ENCODE assay signal across 8 cellular contexts in genomic region chr19:3178377-3178972, GRCh38. TPM values are rescaled to one million over a fixed set of nuclear protein-coding genes. Genes with fewer than 3 reads are reported as not detected.
DNase-seq lines count a peak whose midpoint lies in the region; ATAC-seq and TF ChIP-seq lines count a peak whose summit lies in the region.
"Had no signal": no experiment of that assay in that cellular context is flagged by ENCODE, and none has a peak within 500 bp of the region (broad histone marks: within the 10 kb centered on the region; RNA-seq: fewer than 3 reads in every experiment).

TSS of gene S1PR4 (plus strand) at chr19:3178769. CDS start at chr19:3178793, 24 bp downstream.

- DNase-seq in activated CD4-positive, CD25-positive, alpha-beta regulatory T cell (lab: John Stamatoyannopoulos, UW), result peak in 3 of 4 experiments; percentile 33 to 75 (median 62)
- DNase-seq in effector memory CD8-positive, alpha-beta T cell, result peak; percentile 62 to 70 (median 65)
- DNase-seq in stimulated activated CD8-positive, alpha-beta memory T cell treated with anti-CD3 and anti-CD28 coated beads, Interleukin-12 subunit alpha, Interleukin-12 subunit beta, amount 100 ng/mL, for 1 hour (ENCODE audit: low read depth), result peak; percentile 51
- DNase-seq in dorsolateral prefrontal cortex, result no peak
- no peak for DNase-seq in NCI-H524 treated with DMSO at 0.1 percent for 48 hours (lab: John Stamatoyannopoulos, UW)

- TF ChIP-seq CTCF in dorsolateral prefrontal cortex (IDR thresholded peaks at IDR 0.05 in 54 of 56, conservative IDR thresholded peaks at IDR 0.05 in 2 of 56; ENCODE audit: low read depth in 1 of 56, partially characterized antibody in 56 of 56), result no peak

- intact Hi-C loops in dorsolateral prefrontal cortex (cut with DNase I), result loop anchor here in 1 of 2 donors (10.0 kb wide), 1 partner anchor 834 kb away; no protein-coding TSS in a partner anchor

- peak within 1 kb of the TSS in 9 of 59 donors; percentile 5 to 46 (median 22) for H3K27ac ChIP-seq in dorsolateral prefrontal cortex

- H3K9me3 Mint-ChIP-seq in effector memory CD8-positive, alpha-beta T cell, result no peaks in the 10 kb centered on the region

- H3K4me3 Mint-ChIP-seq in effector memory CD8-positive, alpha-beta T cell, result peak within 1 kb of the TSS; percentile 89 to 98

- H3K27ac Mint-ChIP-seq in effector memory CD8-positive, alpha-beta T cell, result peak within 1 kb of the TSS; percentile 96 to 98

- no peaks in the 10 kb centered on the region for H3K27me3 ChIP-seq in dorsolateral prefrontal cortex

- H3K36me3 Mint-ChIP-seq in effector memory CD8-positive, alpha-beta T cell (ENCODE audit: insufficient read depth), result peaks cover 54% of the 10 kb centered on the region

- ATAC-seq in HG02642 (IDR thresholded peaks at IDR 0.05; ENCODE audit: poor library complexity, unreplicated experiment), result peak; percentile 30
- ATAC-seq in effector memory CD8-positive, alpha-beta T cell (replicated peaks), result peak; percentile 74
- no peak for ATAC-seq in GM21447 (IDR thresholded peaks at IDR 0.05; ENCODE audit: unreplicated experiment)

- H3K27me3 Mint-ChIP-seq in effector memory CD8-positive, alpha-beta T cell, result no peaks in the 10 kb centered on the region

- peaks cover 34 to 35% of the 10 kb centered on the region in 2 donors for H3K4me1 Mint-ChIP-seq in effector memory CD8-positive, alpha-beta T cell (ENCODE audit: low read depth in 2 of 2)

- H3K4me3 ChIP-seq in dorsolateral prefrontal cortex, result peak within 1 kb of the TSS in 1 of 59 donors; percentile 7

RNA-seq across cellular contexts. Expression of gene S1PR4, which starts in this region (rescaled TPM):
- total RNA-seq in dorsolateral prefrontal cortex, result 1 to 10 TPM in 9 of 120 experiments, under 1 TPM in 55, not detected in 56; 0.28 to 3.3 (median 0.64) TPM
- total RNA-seq: SK-MEL-5 had no signal

Comparison
In these comparisons a context has a peak if more than half of its experiments do, and no peak if none do; other contexts are left out.
1. DNase-seq: peak in activated CD4-positive, CD25-positive, alpha-beta regulatory T cell (3 of 4), effector memory CD8-positive, alpha-beta T cell (3 of 3) and stimulated activated CD8-positive, alpha-beta memory T cell treated with anti-CD3 and anti-CD28 coated beads, Interleukin-12 subunit alpha, Interleukin-12 subunit beta, amount 100 ng/mL, for 1 hour (single experiment); none in dorsolateral prefrontal cortex (0 of 10) and NCI-H524 treated with DMSO at 0.1 percent for 48 hours (single experiment).